In the genomic region with DNA sequence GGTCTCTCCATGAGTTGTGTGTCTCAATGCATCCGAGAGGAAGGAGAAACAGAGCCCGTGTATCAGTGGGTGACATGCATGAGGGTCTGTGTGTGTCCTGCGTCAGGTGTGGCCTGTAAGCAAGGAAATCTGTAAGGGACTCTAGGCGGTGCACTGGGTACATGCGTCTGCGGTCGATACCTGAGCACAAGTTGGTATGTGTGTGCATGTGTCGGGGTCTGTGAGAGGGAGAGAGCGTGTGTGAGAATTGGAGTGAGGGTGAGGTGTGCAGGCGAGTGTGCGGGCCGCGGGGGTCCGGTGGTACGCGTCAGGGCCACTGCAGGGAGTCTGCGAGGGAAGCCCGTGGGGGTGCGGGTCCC, we compare ENCODE assay signal across 1 cellular context.
A peak's percentile ranks its signal among the peaks of the same experiment; 100 is the strongest.
TF ChIP-seq lines count a peak whose summit lies in the region.

No MANE protein-coding gene starts in this region.

TF ChIP-seq in GM12878, 131 proteins besides CTCF, POLR2A, EP300 and RAD21:
- TF ChIP-seq SPI1 (IDR thresholded peaks at IDR 0.05; ENCODE audit: borderline replicate concordance, insufficient read depth, low read depth, low read length) = no peak
- peak; percentile 59; the same call in 1 of the 2 replicates for TF ChIP-seq HDGF (IDR thresholded peaks at IDR 0.05)
- 0 out of 2 replicates have a peak, but pooled peaks have one; percentile 36 for TF ChIP-seq NBN (IDR thresholded peaks at IDR 0.05)
TF ChIP-seq in GM12878: peak in this region for 2.
